8 cellular contexts compared by ENCODE assay signal in genomic region chr1:115052454-115053083, GRCh38. TPM values are rescaled to one million over a fixed set of nuclear protein-coding genes. Genes with fewer than 3 reads are reported as not detected.
A peak's percentile ranks its signal among the peaks of the same experiment; 100 is the strongest.
DNase-seq lines count a peak whose midpoint lies in the region; ATAC-seq, FAIRE-seq and TF ChIP-seq lines count a peak whose summit lies in the region.

No MANE protein-coding gene starts in this region.

- H4K20me1 ChIP-seq in mammary epithelial cell (ENCODE audit: insufficient read depth, low read length), result no peaks in the 10 kb centered on the region

- no peaks in the 10 kb centered on the region for H3K27me3 ChIP-seq in mammary epithelial cell (ENCODE audit: insufficient read depth, low read length)

- H2AFZ ChIP-seq in mammary epithelial cell (ENCODE audit: low read depth, low read length), result no peak overlapping the region

- no peaks in the 10 kb centered on the region for H3K36me3 ChIP-seq in mammary epithelial cell (ENCODE audit: insufficient read depth, low read length)

- CTCF ChIA-PET in mammary epithelial cell (lab: Charles Lee; ENCODE audit: low non-redundant PET), result interaction anchor here (0.6 to 1.6 kb wide), 5 partner anchors 9 to 1434 kb away, joined by 3 to 7 read pairs (median 3); no protein-coding TSS in a partner anchor

- WGBS in mammary epithelial cell (ENCODE audit: low coverage, missing lambda C conversion rate), result 26% methylated on average over 9 of the region's 9 CpGs

- H3K9me3 ChIP-seq in mammary epithelial cell (replicated peaks; ENCODE audit: insufficient read depth, low read length), result no peaks in the 10 kb centered on the region

- FAIRE-seq in TTC549 (lab: Jason Lieb, UNC), result peak; percentile 51

- intact Hi-C loops in mammary epithelial cell (cut with micrococcal nuclease), result loop anchor here (1.0 to 10.0 kb wide), 4 partner anchors 61 to 410 kb away; partner anchors contain the start of gene CSDE1

- ATAC-seq in HG02759 (IDR thresholded peaks at IDR 0.05; ENCODE audit: unreplicated experiment), result peak; percentile 67

- H3K27ac ChIP-seq in mammary epithelial cell (ENCODE audit: insufficient read depth, low read depth, low read length), result no peak overlapping the region

- peak; percentile 14 for DNase-seq in NK-92 treated with Interleukin-12 subunit alpha and Interleukin-12 subunit beta, amount 100 ng/mL, for 24 hours (lab: John Stamatoyannopoulos, UW)
- DNase-seq in NK-92 (lab: John Stamatoyannopoulos, UW; ENCODE audit: unreplicated experiment), result no peak
- peak; percentile 84 for DNase-seq in NCI-H187 treated with DMSO at 0.1 percent for 48 hours (lab: John Stamatoyannopoulos, UW)
- DNase-seq in mammary epithelial cell, result peak; percentile 63
- peak; percentile 79 for DNase-seq in islet precursor cell
- DNase-seq in stimulated activated CD4-positive, alpha-beta T cell treated with anti-CD3 and anti-CD28 coated beads, Interleukin-4, amount 100 ng/mL, for 4 hours, result peak; percentile 31 to 47

- peaks cover 12% of the 10 kb centered on the region for H3K4me1 ChIP-seq in mammary epithelial cell (ENCODE audit: insufficient read depth, low read length)

- peak overlapping the region; percentile 24 for H3K4me2 ChIP-seq in mammary epithelial cell (ENCODE audit: insufficient read depth, low read depth, low read length)

- no peak overlapping the region for H3K4me3 ChIP-seq in mammary epithelial cell (replicated peaks in 1 of 3; ENCODE audit: insufficient read depth in 1 of 3, low read depth in 2 of 3, low read length in 3 of 3)

- in situ Hi-C loops in mammary epithelial cell (cut with MboI; ENCODE audit: low sequenced_read_pairs in 2 of 2), result no loop called here

- peak; percentile 87 to 94 for TF ChIP-seq CTCF in mammary epithelial cell (conservative IDR thresholded peaks at IDR 0.05 in 1 of 2, IDR thresholded peaks at IDR 0.05 in 1 of 2; ENCODE audit: extremely low read depth in 1 of 2, insufficient read depth in 1 of 2, low read depth in 1 of 2, low read length in 2 of 2)

- H3K9ac ChIP-seq in mammary epithelial cell (ENCODE audit: insufficient read depth, low read length), result no peak overlapping the region

- dilution Hi-C loops in mammary epithelial cell (cut with HindIII; ENCODE audit: low sequenced_read_pairs), result no loop called here

- BruUV-seq in mammary epithelial cell (replicated peaks; lab: Mats Ljungman, UMichigan), result no TSS peak

- H3K79me2 ChIP-seq in mammary epithelial cell (ENCODE audit: insufficient read depth, low read length), result no peaks in the 10 kb centered on the region

RNA-seq across cellular contexts. Expression of gene TSHB, which starts 22.9 kb away (rescaled TPM):
- not detected for total RNA-seq in mammary epithelial cell
- polyA plus RNA-seq in mammary epithelial cell, result not detected
- not detected for polyA minus RNA-seq in mammary epithelial cell

RNA-seq across cellular contexts. Expression of gene TSPAN2, which starts 36.7 kb away (rescaled TPM):
- total RNA-seq in mammary epithelial cell, result 1 to 10 TPM in 1 of 2 donors, under 1 TPM in 1; 0.28 to 1.0 TPM
- 0.07 TPM for polyA plus RNA-seq in mammary epithelial cell
- polyA minus RNA-seq in mammary epithelial cell, result 1.4 TPM
